In the genomic region with DNA sequence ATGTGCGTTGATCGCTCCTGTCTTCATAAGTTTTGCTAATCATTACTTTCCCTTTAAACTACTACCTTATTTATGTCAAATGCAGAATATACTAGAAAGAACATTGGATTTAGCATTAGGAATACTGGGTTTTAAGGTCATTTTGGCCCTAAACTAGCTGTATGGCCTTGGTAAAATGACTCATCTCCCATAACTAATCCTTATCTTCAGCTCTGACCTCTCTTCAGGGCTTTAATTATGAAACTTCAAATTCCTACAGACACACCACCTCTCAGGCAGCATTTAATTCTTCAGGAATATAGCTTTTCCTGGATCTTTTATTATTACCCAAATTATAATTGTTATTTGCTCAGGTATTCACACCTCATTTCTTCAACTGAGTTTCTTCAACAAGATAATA, we compare ENCODE assay signal across 1 cellular context.
TF ChIP-seq lines count a peak whose summit lies in the region.

No MANE protein-coding gene starts in this region.

TF ChIP-seq in HepG2, 621 proteins besides CTCF, POLR2A, EP300 and RAD21 (continued from another document):
- TF ChIP-seq, protein P1, sequence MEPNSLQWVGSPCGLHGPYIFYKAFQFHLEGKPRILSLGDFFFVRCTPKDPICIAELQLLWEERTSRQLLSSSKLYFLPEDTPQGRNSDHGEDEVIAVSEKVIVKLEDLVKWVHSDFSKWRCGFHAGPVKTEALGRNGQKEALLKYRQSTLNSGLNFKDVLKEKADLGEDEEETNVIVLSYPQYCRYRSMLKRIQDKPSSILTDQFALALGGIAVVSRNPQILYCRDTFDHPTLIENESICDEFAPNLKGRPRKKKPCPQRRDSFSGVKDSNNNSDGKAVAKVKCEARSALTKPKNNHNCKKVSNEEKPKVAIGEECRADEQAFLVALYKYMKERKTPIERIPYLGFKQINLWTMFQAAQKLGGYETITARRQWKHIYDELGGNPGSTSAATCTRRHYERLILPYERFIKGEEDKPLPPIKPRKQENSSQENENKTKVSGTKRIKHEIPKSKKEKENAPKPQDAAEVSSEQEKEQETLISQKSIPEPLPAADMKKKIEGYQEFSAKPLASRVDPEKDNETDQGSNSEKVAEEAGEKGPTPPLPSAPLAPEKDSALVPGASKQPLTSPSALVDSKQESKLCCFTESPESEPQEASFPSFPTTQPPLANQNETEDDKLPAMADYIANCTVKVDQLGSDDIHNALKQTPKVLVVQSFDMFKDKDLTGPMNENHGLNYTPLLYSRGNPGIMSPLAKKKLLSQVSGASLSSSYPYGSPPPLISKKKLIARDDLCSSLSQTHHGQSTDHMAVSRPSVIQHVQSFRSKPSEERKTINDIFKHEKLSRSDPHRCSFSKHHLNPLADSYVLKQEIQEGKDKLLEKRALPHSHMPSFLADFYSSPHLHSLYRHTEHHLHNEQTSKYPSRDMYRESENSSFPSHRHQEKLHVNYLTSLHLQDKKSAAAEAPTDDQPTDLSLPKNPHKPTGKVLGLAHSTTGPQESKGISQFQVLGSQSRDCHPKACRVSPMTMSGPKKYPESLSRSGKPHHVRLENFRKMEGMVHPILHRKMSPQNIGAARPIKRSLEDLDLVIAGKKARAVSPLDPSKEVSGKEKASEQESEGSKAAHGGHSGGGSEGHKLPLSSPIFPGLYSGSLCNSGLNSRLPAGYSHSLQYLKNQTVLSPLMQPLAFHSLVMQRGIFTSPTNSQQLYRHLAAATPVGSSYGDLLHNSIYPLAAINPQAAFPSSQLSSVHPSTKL (CRISPR knock-in tag; IDR thresholded peaks at IDR 0.05): 0 out of 2 replicates have a peak, but pooled peaks have one; percentile 40
- TF ChIP-seq, protein P2, sequence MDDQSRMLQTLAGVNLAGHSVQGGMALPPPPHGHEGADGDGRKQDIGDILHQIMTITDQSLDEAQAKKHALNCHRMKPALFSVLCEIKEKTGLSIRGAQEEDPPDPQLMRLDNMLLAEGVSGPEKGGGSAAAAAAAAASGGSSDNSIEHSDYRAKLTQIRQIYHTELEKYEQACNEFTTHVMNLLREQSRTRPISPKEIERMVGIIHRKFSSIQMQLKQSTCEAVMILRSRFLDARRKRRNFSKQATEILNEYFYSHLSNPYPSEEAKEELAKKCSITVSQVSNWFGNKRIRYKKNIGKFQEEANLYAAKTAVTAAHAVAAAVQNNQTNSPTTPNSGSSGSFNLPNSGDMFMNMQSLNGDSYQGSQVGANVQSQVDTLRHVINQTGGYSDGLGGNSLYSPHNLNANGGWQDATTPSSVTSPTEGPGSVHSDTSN (CRISPR knock-in tag; IDR thresholded peaks at IDR 0.05; ENCODE audit: borderline replicate concordance): no peak
- no peak for TF ChIP-seq MXI1 (IDR thresholded peaks at IDR 0.05; ENCODE audit: borderline replicate concordance, low read depth, low read length)
- TF ChIP-seq, protein P3, sequence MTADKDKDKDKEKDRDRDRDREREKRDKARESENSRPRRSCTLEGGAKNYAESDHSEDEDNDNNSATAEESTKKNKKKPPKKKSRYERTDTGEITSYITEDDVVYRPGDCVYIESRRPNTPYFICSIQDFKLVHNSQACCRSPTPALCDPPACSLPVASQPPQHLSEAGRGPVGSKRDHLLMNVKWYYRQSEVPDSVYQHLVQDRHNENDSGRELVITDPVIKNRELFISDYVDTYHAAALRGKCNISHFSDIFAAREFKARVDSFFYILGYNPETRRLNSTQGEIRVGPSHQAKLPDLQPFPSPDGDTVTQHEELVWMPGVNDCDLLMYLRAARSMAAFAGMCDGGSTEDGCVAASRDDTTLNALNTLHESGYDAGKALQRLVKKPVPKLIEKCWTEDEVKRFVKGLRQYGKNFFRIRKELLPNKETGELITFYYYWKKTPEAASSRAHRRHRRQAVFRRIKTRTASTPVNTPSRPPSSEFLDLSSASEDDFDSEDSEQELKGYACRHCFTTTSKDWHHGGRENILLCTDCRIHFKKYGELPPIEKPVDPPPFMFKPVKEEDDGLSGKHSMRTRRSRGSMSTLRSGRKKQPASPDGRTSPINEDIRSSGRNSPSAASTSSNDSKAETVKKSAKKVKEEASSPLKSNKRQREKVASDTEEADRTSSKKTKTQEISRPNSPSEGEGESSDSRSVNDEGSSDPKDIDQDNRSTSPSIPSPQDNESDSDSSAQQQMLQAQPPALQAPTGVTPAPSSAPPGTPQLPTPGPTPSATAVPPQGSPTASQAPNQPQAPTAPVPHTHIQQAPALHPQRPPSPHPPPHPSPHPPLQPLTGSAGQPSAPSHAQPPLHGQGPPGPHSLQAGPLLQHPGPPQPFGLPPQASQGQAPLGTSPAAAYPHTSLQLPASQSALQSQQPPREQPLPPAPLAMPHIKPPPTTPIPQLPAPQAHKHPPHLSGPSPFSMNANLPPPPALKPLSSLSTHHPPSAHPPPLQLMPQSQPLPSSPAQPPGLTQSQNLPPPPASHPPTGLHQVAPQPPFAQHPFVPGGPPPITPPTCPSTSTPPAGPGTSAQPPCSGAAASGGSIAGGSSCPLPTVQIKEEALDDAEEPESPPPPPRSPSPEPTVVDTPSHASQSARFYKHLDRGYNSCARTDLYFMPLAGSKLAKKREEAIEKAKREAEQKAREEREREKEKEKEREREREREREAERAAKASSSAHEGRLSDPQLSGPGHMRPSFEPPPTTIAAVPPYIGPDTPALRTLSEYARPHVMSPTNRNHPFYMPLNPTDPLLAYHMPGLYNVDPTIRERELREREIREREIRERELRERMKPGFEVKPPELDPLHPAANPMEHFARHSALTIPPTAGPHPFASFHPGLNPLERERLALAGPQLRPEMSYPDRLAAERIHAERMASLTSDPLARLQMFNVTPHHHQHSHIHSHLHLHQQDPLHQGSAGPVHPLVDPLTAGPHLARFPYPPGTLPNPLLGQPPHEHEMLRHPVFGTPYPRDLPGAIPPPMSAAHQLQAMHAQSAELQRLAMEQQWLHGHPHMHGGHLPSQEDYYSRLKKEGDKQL (CRISPR knock-in tag; IDR thresholded peaks at IDR 0.05; ENCODE audit: low read depth): no peak
